ENCODE assay signal across 20 cellular contexts in genomic region chr10:132355297-132355696, GRCh38.
"Had no signal": no experiment of that assay in that cellular context is flagged by ENCODE, and none has a peak within 500 bp of the region (broad histone marks: within the 10 kb centered on the region; RNA-seq: fewer than 3 reads in every experiment).

No MANE protein-coding gene starts in this region.

- H3K36me3 Mint-ChIP-seq: activated naive CD4-positive, alpha-beta T cell treated with anti-CD3 and anti-CD28 coated beads, Interleukin-2, amount 10 ng/mL, durations not matched to agents 7 days and 5 days had no signal

- H3K9ac ChIP-seq: SK-N-SH had no signal

- H3K9me3 Mint-ChIP-seq: activated CD4-positive, alpha-beta memory T cell treated with anti-CD3 and anti-CD28 coated beads, Interleukin-2, amount 10 ng/mL, durations not matched to agents 7 days and 5 days; activated naive CD4-positive, alpha-beta T cell treated with anti-CD3 and anti-CD28 coated beads, Interleukin-2, amount 10 ng/mL, durations not matched to agents 7 days and 5 days; activated T-helper 17 cell treated with anti-CD3 and anti-CD28 coated beads, Interleukin-2, amount 50 U/mL, for 72 hours had no signal

- H3K27me3 Mint-ChIP-seq: activated CD4-positive, alpha-beta memory T cell treated with anti-CD3 and anti-CD28 coated beads, Interleukin-2, amount 10 ng/mL, durations not matched to agents 7 days and 5 days; activated CD4-positive, alpha-beta T cell treated with anti-CD3 and anti-CD28 coated beads for 36 hours; activated naive CD4-positive, alpha-beta T cell treated with anti-CD3 and anti-CD28 coated beads, Interleukin-2, amount 10 ng/mL, durations not matched to agents 7 days and 5 days; activated naive CD8-positive, alpha-beta T cell treated with anti-CD3 and anti-CD28 coated beads for 36 hours; activated T-helper 17 cell treated with anti-CD3 and anti-CD28 coated beads, Interleukin-2, amount 50 U/mL, for 72 hours had no signal

- DNase-seq: activated CD4-positive, alpha-beta memory T cell treated with anti-CD3 and anti-CD28 coated beads, Interleukin-2, amount 10 ng/mL, durations not matched to agents 7 days and 5 days; activated CD4-positive, alpha-beta T cell treated with anti-CD3 and anti-CD28 coated beads for 36 hours; activated CD4-positive, alpha-beta T cell treated with anti-CD3 and anti-CD28 coated beads, Interleukin-2, amount 50 U/mL, for 1 hour; activated gamma-delta T cell treated with Interleukin-2 at 50 U/mL for 16 hours; activated naive CD4-positive, alpha-beta T cell treated with anti-CD3 and anti-CD28 coated beads, Interleukin-2, amount 10 ng/mL, durations not matched to agents 7 days and 5 days; activated naive CD8-positive, alpha-beta T cell treated with anti-CD3 and anti-CD28 coated beads for 36 hours; activated T-cell treated with anti-CD3 and anti-CD28 coated beads for 4 hours; activated T-cell treated with anti-CD3 and anti-CD28 coated beads, Interleukin-2, amount 50 U/mL, for 48 hours; Kasumi-1; KBM-7; NCI-H1105 treated with DMSO at 0.1 percent for 48 hours; NCI-H1436 treated with DMSO at 0.1 percent for 48 hours; NCI-H187; NCI-H2081; NCI-H510A treated with DMSO at 0.1 percent for 48 hours; PC-3; SK-N-SH; T-helper 1 cell; WERI-Rb-1 had no signal

- H3K27ac Mint-ChIP-seq: activated CD4-positive, alpha-beta memory T cell treated with anti-CD3 and anti-CD28 coated beads, Interleukin-2, amount 10 ng/mL, durations not matched to agents 7 days and 5 days; activated CD4-positive, alpha-beta T cell treated with anti-CD3 and anti-CD28 coated beads for 36 hours; activated naive CD4-positive, alpha-beta T cell treated with anti-CD3 and anti-CD28 coated beads, Interleukin-2, amount 10 ng/mL, durations not matched to agents 7 days and 5 days; activated naive CD8-positive, alpha-beta T cell treated with anti-CD3 and anti-CD28 coated beads for 36 hours; activated T-helper 17 cell treated with anti-CD3 and anti-CD28 coated beads, Interleukin-2, amount 50 U/mL, for 72 hours had no signal

- H3K27ac ChIP-seq: WERI-Rb-1 had no signal

- ATAC-seq: activated CD4-positive, alpha-beta T cell treated with anti-CD3 and anti-CD28 coated beads for 36 hours; activated T-helper 17 cell treated with anti-CD3 and anti-CD28 coated beads, Interleukin-2, amount 50 U/mL, for 72 hours; PC-3 had no signal

- H3K4me3 Mint-ChIP-seq: activated CD4-positive, alpha-beta memory T cell treated with anti-CD3 and anti-CD28 coated beads, Interleukin-2, amount 10 ng/mL, durations not matched to agents 7 days and 5 days; activated CD4-positive, alpha-beta T cell treated with anti-CD3 and anti-CD28 coated beads for 36 hours; activated naive CD4-positive, alpha-beta T cell treated with anti-CD3 and anti-CD28 coated beads, Interleukin-2, amount 10 ng/mL, durations not matched to agents 7 days and 5 days; activated naive CD8-positive, alpha-beta T cell treated with anti-CD3 and anti-CD28 coated beads for 36 hours; activated T-helper 17 cell treated with anti-CD3 and anti-CD28 coated beads, Interleukin-2, amount 50 U/mL, for 72 hours had no signal

- H3K9me3 ChIP-seq: SK-N-SH had no signal

- H3K4me2 ChIP-seq: SK-N-SH had no signal

- H3K36me3 ChIP-seq: WERI-Rb-1 had no signal

- H3K4me1 Mint-ChIP-seq: activated CD4-positive, alpha-beta memory T cell treated with anti-CD3 and anti-CD28 coated beads, Interleukin-2, amount 10 ng/mL, durations not matched to agents 7 days and 5 days; activated CD4-positive, alpha-beta T cell treated with anti-CD3 and anti-CD28 coated beads for 36 hours; activated naive CD4-positive, alpha-beta T cell treated with anti-CD3 and anti-CD28 coated beads, Interleukin-2, amount 10 ng/mL, durations not matched to agents 7 days and 5 days had no signal
